8 cellular contexts compared by ENCODE assay signal in the genomic region with DNA sequence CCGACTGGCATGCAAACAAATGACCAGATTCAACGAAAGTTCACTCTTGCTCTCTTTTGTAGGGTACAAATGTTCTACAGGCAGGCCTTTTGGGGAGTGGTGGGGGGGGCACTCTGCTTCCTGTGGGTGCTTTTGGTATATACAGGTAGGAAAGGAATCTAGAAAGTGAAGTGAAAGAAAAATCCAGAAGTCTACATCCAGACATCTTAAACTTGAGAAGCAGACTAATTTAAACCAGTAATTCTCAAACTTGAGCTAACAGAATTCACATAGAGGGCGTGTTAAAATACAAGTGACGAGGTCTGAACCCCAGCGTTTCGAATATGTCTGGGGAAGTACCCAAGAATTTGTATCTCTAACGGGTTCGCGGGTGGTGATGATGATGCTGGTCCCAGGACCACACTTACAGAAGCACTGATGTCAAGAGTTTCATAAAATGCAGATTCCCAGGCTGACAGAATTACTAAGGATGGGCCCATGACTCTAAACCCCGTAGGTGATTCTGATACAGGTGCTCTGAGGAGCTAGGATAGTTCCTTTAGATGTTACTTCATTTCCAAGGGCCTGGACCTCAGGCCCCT. TPM values are rescaled to one million over a fixed set of nuclear protein-coding genes. Genes with fewer than 3 reads are reported as not detected.
DNase-seq lines count a peak whose midpoint lies in the region; TF ChIP-seq lines count a peak whose summit lies in the region.

No MANE protein-coding gene starts in this region.

- no peak for TF ChIP-seq EP300 in transverse colon (IDR thresholded peaks at IDR 0.05; ENCODE audit: low read depth)

- H3K4me3 ChIP-seq in breast epithelium (peak overlapping the region; percentile 67 to 88 (median 76)), mammary epithelial cell (replicated peaks in 1 of 3; ENCODE audit: insufficient read depth in 1 of 3, low read depth in 2 of 3, low read length in 3 of 3) (no peak overlapping the region), brain microvascular endothelial cell (ENCODE audit: low read depth, low read length) (peak overlapping the region; percentile 65), mesenchymal stem cell (ENCODE audit: insufficient read depth in 1 of 2, low read depth in 1 of 2, low read length in 2 of 2) (peak overlapping the region; percentile 70 to 76), transverse colon (peak overlapping the region; percentile 48 to 66 (median 59))

- in situ Hi-C loops in mammary epithelial cell (cut with MboI; ENCODE audit: low sequenced_read_pairs in 2 of 2) (no loop called here), brain microvascular endothelial cell (cut with HindIII; ENCODE audit: low pct_ligation_motif_present, low sequenced_read_pairs) (no loop called here), transverse colon (cut with MboI; ENCODE audit: low pct_ligation_motif_present in 1 of 4, low pct_unique_long_range_greater_than_20kb in 1 of 4, low sequenced_read_pairs in 3 of 4) (loop anchor here in 1 of 4 donors (25.0 kb wide), 1 partner anchor 978 kb away; no protein-coding TSS in a partner anchor)

- TF ChIP-seq POLR2A in breast epithelium (IDR thresholded peaks at IDR 0.05) (no peak), transverse colon (IDR thresholded peaks at IDR 0.05) (no peak)

- no peak overlapping the region for H3K4ac ChIP-seq in mesenchymal stem cell (ENCODE audit: low read depth in 1 of 2, low read length in 2 of 2)

- peaks cover 16% of the 10 kb centered on the region for H3K79me1 ChIP-seq in mesenchymal stem cell (replicated peaks; ENCODE audit: low read length, poor library complexity, severe bottlenecking)

- peak overlapping the region; percentile 38 for H4K8ac ChIP-seq in mesenchymal stem cell (ENCODE audit: low read length)

- peak overlapping the region in 1 of 2 experiments; percentile 15 for H3K14ac ChIP-seq in mesenchymal stem cell (ENCODE audit: low read length in 2 of 2)

- H3K79me2 ChIP-seq in mammary epithelial cell (ENCODE audit: insufficient read depth, low read length) = no peaks in the 10 kb centered on the region

- H3K18ac ChIP-seq in mesenchymal stem cell (ENCODE audit: low read depth in 1 of 2, low read length in 2 of 2) = peak overlapping the region in 1 of 2 experiments; percentile 90

- H3K4me1 ChIP-seq in breast epithelium = peaks cover 4 to 9% of the 10 kb centered on the region in 2 donors
- peaks cover 12% of the 10 kb centered on the region for H3K4me1 ChIP-seq in mammary epithelial cell (ENCODE audit: insufficient read depth, low read length)
- peaks cover 12% of the 10 kb centered on the region for H3K4me1 ChIP-seq in mesenchymal stem cell (ENCODE audit: control insufficient read depth, insufficient read depth, low read depth, low read length)
- H3K4me1 ChIP-seq in transverse colon = peaks cover 4 to 16% (median 12%) of the 10 kb centered on the region in 4 donors

- peak overlapping the region; percentile 70 to 90 for H3K27ac ChIP-seq in breast epithelium
- no peak overlapping the region for H3K27ac ChIP-seq in mammary epithelial cell (ENCODE audit: insufficient read depth, low read depth, low read length)
- H3K27ac ChIP-seq in brain microvascular endothelial cell = no peak overlapping the region
- no peak overlapping the region for H3K27ac ChIP-seq in mesenchymal stem cell (ENCODE audit: low read length, poor library complexity, severe bottlenecking)
- peak overlapping the region; percentile 66 to 85 (median 82) for H3K27ac ChIP-seq in transverse colon

- H3K4me2 ChIP-seq in mammary epithelial cell (ENCODE audit: insufficient read depth, low read depth, low read length) (no peak overlapping the region), mesenchymal stem cell (ENCODE audit: low read length, poor library complexity, severe bottlenecking) (peak overlapping the region; percentile 99)

- no peak overlapping the region for H2BK120ac ChIP-seq in mesenchymal stem cell (ENCODE audit: low read depth, low read length)

- no peak overlapping the region for H2BK12ac ChIP-seq in mesenchymal stem cell (ENCODE audit: low read length in 2 of 2)

- dilution Hi-C loops in mammary epithelial cell (cut with HindIII; ENCODE audit: low sequenced_read_pairs) = no loop called here

- peak in 1 of 3 donors; percentile 14 for TF ChIP-seq CTCF in breast epithelium (IDR thresholded peaks at IDR 0.05)
- no peak for TF ChIP-seq CTCF in mammary epithelial cell (conservative IDR thresholded peaks at IDR 0.05 in 1 of 2, IDR thresholded peaks at IDR 0.05 in 1 of 2; ENCODE audit: extremely low read depth in 1 of 2, insufficient read depth in 1 of 2, low read depth in 1 of 2, low read length in 2 of 2)
- TF ChIP-seq CTCF in brain microvascular endothelial cell (IDR thresholded peaks at IDR 0.05; ENCODE audit: low read depth, low read length, missing control alignments) = no peak
- no peak for TF ChIP-seq CTCF in transverse colon (IDR thresholded peaks at IDR 0.05)

- no peak overlapping the region for H2BK5ac ChIP-seq in mesenchymal stem cell (ENCODE audit: low read depth, low read length, poor library complexity, severe bottlenecking)

- H3K23ac ChIP-seq in mesenchymal stem cell (ENCODE audit: low read length in 2 of 2) = no peak overlapping the region

- intact Hi-C loops in breast epithelium (cut with DNase I; ENCODE audit: low total_unique reads) = no loop called here
- intact Hi-C loops in mammary epithelial cell (cut with micrococcal nuclease) = loop anchor here (2.0 kb wide), 1 partner anchor 17 kb away; no protein-coding TSS in a partner anchor
- intact Hi-C loops in transverse colon (cut with DNase I; ENCODE audit: low total_unique reads) = no loop called here

- no peaks in the 10 kb centered on the region for H3K27me3 ChIP-seq in breast epithelium
- H3K27me3 ChIP-seq in mammary epithelial cell (ENCODE audit: insufficient read depth, low read length) = no peaks in the 10 kb centered on the region
- no peaks in the 10 kb centered on the region for H3K27me3 ChIP-seq in brain microvascular endothelial cell (replicated peaks)
- H3K27me3 ChIP-seq in mesenchymal stem cell (ENCODE audit: control insufficient read depth in 1 of 2, insufficient read depth in 1 of 2, low read length in 2 of 2) = no peaks in the 10 kb centered on the region
- peaks cover 7% of the 10 kb centered on the region for H3K27me3 ChIP-seq in transverse colon

- no peaks in the 10 kb centered on the region for H3K36me3 ChIP-seq in breast epithelium
- no peaks in the 10 kb centered on the region for H3K36me3 ChIP-seq in mammary epithelial cell (ENCODE audit: insufficient read depth, low read length)
- H3K36me3 ChIP-seq in brain microvascular endothelial cell (replicated peaks) = peaks cover 6% of the 10 kb centered on the region
- H3K36me3 ChIP-seq in mesenchymal stem cell (ENCODE audit: control insufficient read depth in 1 of 2, insufficient read depth in 2 of 2, low read depth in 1 of 2, low read length in 2 of 2) = peaks cover 16 to 37% of the 10 kb centered on the region in 2 experiments
- H3K36me3 ChIP-seq in transverse colon = no peaks in the 10 kb centered on the region

- no peak overlapping the region for H2AK5ac ChIP-seq in mesenchymal stem cell (ENCODE audit: low read length, severe bottlenecking)

- H3K9ac ChIP-seq in mammary epithelial cell (ENCODE audit: insufficient read depth, low read length) (no peak overlapping the region), mesenchymal stem cell (ENCODE audit: low read length) (peak overlapping the region; percentile 82)

- BruUV-seq in mammary epithelial cell (replicated peaks; lab: Mats Ljungman, UMichigan) = no TSS peak

- no peak overlapping the region for H2BK15ac ChIP-seq in mesenchymal stem cell (ENCODE audit: low read depth, poor library complexity, severe bottlenecking)

- no peak overlapping the region for H4K91ac ChIP-seq in mesenchymal stem cell (ENCODE audit: low read length)

- CTCF ChIA-PET in mammary epithelial cell (lab: Charles Lee; ENCODE audit: low non-redundant PET) = no interaction called here

- H3K9me3 ChIP-seq in breast epithelium (no peaks in the 10 kb centered on the region), mammary epithelial cell (replicated peaks; ENCODE audit: insufficient read depth, low read length) (no peaks in the 10 kb centered on the region), mesenchymal stem cell (ENCODE audit: control insufficient read depth, low read length) (no peaks in the 10 kb centered on the region), transverse colon (no peaks in the 10 kb centered on the region)

- H4K20me1 ChIP-seq in mammary epithelial cell (ENCODE audit: insufficient read depth, low read length) = peaks cover 4% of the 10 kb centered on the region

- H2AFZ ChIP-seq in mammary epithelial cell (ENCODE audit: low read depth, low read length) (no peak overlapping the region), mesenchymal stem cell (ENCODE audit: low read depth, low read length) (peak overlapping the region; percentile 92)

- no peak for DNase-seq in breast epithelium (ENCODE audit: low spot score in 2 of 2)
- DNase-seq in mammary epithelial cell = no peak
- DNase-seq in brain microvascular endothelial cell = no peak
- DNase-seq in mesenchymal stem cell = no peak
- no peak for DNase-seq in transverse colon
- no peak for DNase-seq in effector CD4-positive, alpha-beta T cell
- DNase-seq in C1 segment of cervical spinal cord (lab: John Stamatoyannopoulos, UW) = no peak
- DNase-seq in HT-29 (ENCODE audit: low spot score) = no peak

- 86% methylated on average over 10 of the region's 10 CpGs for WGBS in mammary epithelial cell (ENCODE audit: low coverage, missing lambda C conversion rate)
- WGBS in mesenchymal stem cell = 84% methylated on average over 10 of the region's 10 CpGs
- 70 to 87% methylated on average over 8 to 10 of the region's 10 CpGs for WGBS in transverse colon (ENCODE audit: low coverage in 1 of 2), 2 donors

RNA-seq across cellular contexts. Expression of a gene that starts 0.5 kb away (rescaled TPM):
- total RNA-seq in breast epithelium (1 to 10 TPM; 4.4 to 5.9 (median 5.1) TPM), mammary epithelial cell (1 to 10 TPM; 3.3 to 4.8 TPM), transverse colon (1 to 10 TPM in 3 of 4 donors, not detected in 1; 1.5 to 7.4 (median 5.2) TPM)
- 0.28 TPM for polyA plus RNA-seq in mammary epithelial cell
- not detected for polyA minus RNA-seq in mammary epithelial cell
- 0.70 TPM for polyA plus RNA-seq in mesenchymal stem cell (2013, experiment 1 of 2)
- 0.75 TPM for polyA plus RNA-seq in mesenchymal stem cell (2013, experiment 2 of 2)
- 0.83 and 0.84 TPM in 2 replicates for total RNA-seq in HT-29 (2014; rRNA removed; shearing (Covaris generic))

RNA-seq across cellular contexts. Expression of a gene that starts 18.5 kb away (rescaled TPM):
- total RNA-seq in breast epithelium = 10 to 100 TPM; 56.5 to 74.4 (median 70.9) TPM
- 10 to 100 TPM; 23.4 to 30.2 TPM for total RNA-seq in mammary epithelial cell
- polyA plus RNA-seq in mammary epithelial cell = 14.8 TPM
- not detected for polyA minus RNA-seq in mammary epithelial cell
- polyA plus RNA-seq in mesenchymal stem cell (2013, experiment 1 of 2) = 26.1 TPM
- polyA plus RNA-seq in mesenchymal stem cell (2013, experiment 2 of 2) = 27.1 TPM
- 100 to 1,000 TPM in 1 of 4 donors, 10 to 100 TPM in 3; 16.1 to 125 (median 37.6) TPM for total RNA-seq in transverse colon
- total RNA-seq in HT-29 (2014; rRNA removed; shearing (Covaris generic)) = 12.1 and 16.5 TPM in 2 replicates

RNA-seq across cellular contexts. Expression of a gene that starts 18.7 kb away (rescaled TPM):
- total RNA-seq in breast epithelium = 10 to 100 TPM; 53.4 to 74.8 (median 64.8) TPM
- 10 to 100 TPM; 36.6 to 99.9 TPM for total RNA-seq in mammary epithelial cell
- polyA plus RNA-seq in mammary epithelial cell = 78.8 TPM
- 78.0 TPM for polyA minus RNA-seq in mammary epithelial cell
- 87.8 TPM for polyA plus RNA-seq in mesenchymal stem cell (2013, experiment 1 of 2)
- 90.0 TPM for polyA plus RNA-seq in mesenchymal stem cell (2013, experiment 2 of 2)
- 10 to 100 TPM; 12.9 to 66.8 (median 36.0) TPM for total RNA-seq in transverse colon
- 15.1 and 17.2 TPM in 2 replicates for total RNA-seq in HT-29 (2014; rRNA removed; shearing (Covaris generic))

Comparison
In these comparisons a context has a peak if more than half of its experiments do, and no peak if none do; other contexts are left out.
1. H3K27ac ChIP-seq: peak in breast epithelium (2 of 2) and transverse colon (4 of 4); none in mammary epithelial cell (single experiment), brain microvascular endothelial cell (single experiment) and mesenchymal stem cell (single experiment).
2. H3K4me3 ChIP-seq: peak in breast epithelium (3 of 3), brain microvascular endothelial cell (single experiment), mesenchymal stem cell (2 of 2) and transverse colon (4 of 4); none in mammary epithelial cell (0 of 3).